Comparison of ENCODE assay signal across 26 cellular contexts in genomic region chr5:168064933-168065622, GRCh38.
"Had no signal": no experiment of that assay in that cellular context is flagged by ENCODE, and none has a peak within 500 bp of the region (broad histone marks: within the 10 kb centered on the region; RNA-seq: fewer than 3 reads in every experiment).

No MANE protein-coding gene starts in this region.

- H3K9ac ChIP-seq: parathyroid adenoma had no signal

- H3K79me2 ChIP-seq: parathyroid adenoma had no signal

- H3K4me1 ChIP-seq: body of pancreas, foreskin keratinocyte, parathyroid adenoma, tibial artery had no signal

- H3K9me3 ChIP-seq: body of pancreas, neutrophil, tibial artery had no signal

- ATAC-seq: activated CD8-positive, alpha-beta memory T cell treated with anti-CD3 and anti-CD28 coated beads, Interleukin-2, amount 10 ng/mL, durations not matched to agents 7 days and 5 days; activated CD8-positive, alpha-beta T cell treated with anti-CD3 and anti-CD28 coated beads for 36 hours; activated naive CD8-positive, alpha-beta T cell treated with anti-CD3 and anti-CD28 coated beads, Interleukin-2, amount 50 U/mL, for 24 hours; body of pancreas; foreskin keratinocyte; stimulated activated effector memory CD8-positive, alpha-beta T cell treated with anti-CD3 and anti-CD28 coated beads, Interleukin-12 subunit alpha, Interleukin-12 subunit beta, amount 100 ng/mL, for 72 hours; stimulated activated naive CD8-positive, alpha-beta T cell treated with anti-CD3 and anti-CD28 coated beads, Interleukin-15, amount 100 ng/mL, for 72 hours had no signal

- H2AFZ ChIP-seq: parathyroid adenoma had no signal

- H3K36me3 ChIP-seq: cardiac muscle cell, neutrophil, tibial artery had no signal

- H3K4me3 ChIP-seq: body of pancreas, cardiac muscle cell, tibial artery had no signal

- H3K27me3 ChIP-seq: body of pancreas, cardiac muscle cell, foreskin keratinocyte, neutrophil, tibial artery had no signal

- FAIRE-seq: endometrium had no signal

- DNase-seq: activated CD4-positive, alpha-beta T cell treated with anti-CD3 and anti-CD28 coated beads, Interleukin-2, amount 10 ng/mL, durations not matched to agents 7 days and 5 days; activated CD4-positive, CD25-positive, alpha-beta regulatory T cell treated with anti-CD3 and anti-CD28 coated beads, Interleukin-2, amount 50 U/mL, for 72 hours; activated CD8-positive, alpha-beta memory T cell treated with anti-CD3 and anti-CD28 coated beads, Interleukin-2, amount 10 ng/mL, durations not matched to agents 7 days and 5 days; activated CD8-positive, alpha-beta T cell treated with anti-CD3 and anti-CD28 coated beads for 36 hours; activated effector memory CD4-positive, alpha-beta T cell treated with anti-CD3 and anti-CD28 coated beads, Interleukin-2, amount 50 U/mL, for 16 hours; activated naive CD4-positive, alpha-beta T cell treated with anti-CD3 and anti-CD28 coated beads, Interleukin-2, amount 50 U/mL, for 16 hours; activated naive CD8-positive, alpha-beta T cell treated with anti-CD3 and anti-CD28 coated beads, Interleukin-2, amount 50 U/mL, for 24 hours; activated T-cell treated with anti-CD3 and anti-CD28 coated beads for 4 hours; anterior cingulate cortex; body of pancreas; effector CD4-positive, alpha-beta T cell; erythroblast; foreskin keratinocyte; immature natural killer cell; left ventricle myocardium superior; midbrain; right cardiac atrium; stimulated activated CD4-positive, alpha-beta T cell treated with anti-CD3 and anti-CD28 coated beads, Interleukin-12 subunit alpha, Interleukin-12 subunit beta, amount 100 ng/mL, for 4 hours; stimulated activated naive CD8-positive, alpha-beta T cell treated with anti-CD3 and anti-CD28 coated beads, Interleukin-15, amount 100 ng/mL, for 72 hours; tibial artery had no signal

- H3K27ac ChIP-seq: body of pancreas, cardiac muscle cell, foreskin keratinocyte, neutrophil, parathyroid adenoma, tibial artery, VCaP had no signal
